ENCODE assay signal across 1 cellular context in the genomic region with DNA sequence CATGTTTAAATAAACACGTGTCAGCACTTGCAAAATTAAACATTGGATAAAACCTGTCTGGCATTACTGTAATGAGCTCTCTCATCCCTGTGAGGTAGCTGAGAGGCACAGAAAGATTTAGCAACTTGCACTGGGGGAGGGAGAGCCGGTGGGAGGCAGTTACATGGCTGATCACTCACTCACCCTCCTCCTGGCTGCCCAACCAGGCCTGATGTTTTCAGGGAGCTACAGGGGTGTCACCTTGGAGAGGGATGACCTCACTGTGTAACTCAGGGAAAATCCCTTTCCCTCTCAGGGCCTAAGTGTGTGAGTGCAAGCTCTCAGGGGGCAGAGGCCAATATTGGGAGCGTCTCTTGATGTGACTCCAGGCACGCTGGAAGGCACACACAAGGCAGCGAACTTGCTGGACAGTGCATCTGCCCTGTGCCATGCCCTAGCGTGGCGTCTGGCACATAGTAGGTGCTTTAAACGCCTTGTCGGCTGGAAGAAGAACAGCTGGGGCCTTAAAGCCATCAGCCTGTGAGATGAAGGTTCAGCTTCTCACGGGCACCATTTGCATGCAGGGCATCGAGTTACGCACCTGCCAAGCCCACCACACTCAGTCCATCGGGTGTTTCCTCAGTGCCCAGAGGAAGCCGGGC.
TF ChIP-seq lines count a peak whose summit lies in the region.

No MANE protein-coding gene starts in this region.

TF ChIP-seq in HepG2, 621 proteins besides CTCF, POLR2A, EP300 and RAD21:
- TF ChIP-seq MAFF (IDR thresholded peaks at IDR 0.05; ENCODE audit: low read depth, low read length) (0 out of 2 replicates have a peak, but pooled peaks have one; percentile 3), SNAPC2 (CRISPR knock-in tag; IDR thresholded peaks at IDR 0.05) (no peak), ZKSCAN1 (IDR thresholded peaks at IDR 0.05; ENCODE audit: low read length) (peak; percentile 89), MAFK (conservative IDR thresholded peaks at IDR 0.05 in 1 of 2, IDR thresholded peaks at IDR 0.05 in 1 of 2; ENCODE audit: low read length in 2 of 2) (peak in 1 of 2 experiments; percentile 35; a peak in 1 of 4 replicates)
- TF ChIP-seq, protein P1, sequence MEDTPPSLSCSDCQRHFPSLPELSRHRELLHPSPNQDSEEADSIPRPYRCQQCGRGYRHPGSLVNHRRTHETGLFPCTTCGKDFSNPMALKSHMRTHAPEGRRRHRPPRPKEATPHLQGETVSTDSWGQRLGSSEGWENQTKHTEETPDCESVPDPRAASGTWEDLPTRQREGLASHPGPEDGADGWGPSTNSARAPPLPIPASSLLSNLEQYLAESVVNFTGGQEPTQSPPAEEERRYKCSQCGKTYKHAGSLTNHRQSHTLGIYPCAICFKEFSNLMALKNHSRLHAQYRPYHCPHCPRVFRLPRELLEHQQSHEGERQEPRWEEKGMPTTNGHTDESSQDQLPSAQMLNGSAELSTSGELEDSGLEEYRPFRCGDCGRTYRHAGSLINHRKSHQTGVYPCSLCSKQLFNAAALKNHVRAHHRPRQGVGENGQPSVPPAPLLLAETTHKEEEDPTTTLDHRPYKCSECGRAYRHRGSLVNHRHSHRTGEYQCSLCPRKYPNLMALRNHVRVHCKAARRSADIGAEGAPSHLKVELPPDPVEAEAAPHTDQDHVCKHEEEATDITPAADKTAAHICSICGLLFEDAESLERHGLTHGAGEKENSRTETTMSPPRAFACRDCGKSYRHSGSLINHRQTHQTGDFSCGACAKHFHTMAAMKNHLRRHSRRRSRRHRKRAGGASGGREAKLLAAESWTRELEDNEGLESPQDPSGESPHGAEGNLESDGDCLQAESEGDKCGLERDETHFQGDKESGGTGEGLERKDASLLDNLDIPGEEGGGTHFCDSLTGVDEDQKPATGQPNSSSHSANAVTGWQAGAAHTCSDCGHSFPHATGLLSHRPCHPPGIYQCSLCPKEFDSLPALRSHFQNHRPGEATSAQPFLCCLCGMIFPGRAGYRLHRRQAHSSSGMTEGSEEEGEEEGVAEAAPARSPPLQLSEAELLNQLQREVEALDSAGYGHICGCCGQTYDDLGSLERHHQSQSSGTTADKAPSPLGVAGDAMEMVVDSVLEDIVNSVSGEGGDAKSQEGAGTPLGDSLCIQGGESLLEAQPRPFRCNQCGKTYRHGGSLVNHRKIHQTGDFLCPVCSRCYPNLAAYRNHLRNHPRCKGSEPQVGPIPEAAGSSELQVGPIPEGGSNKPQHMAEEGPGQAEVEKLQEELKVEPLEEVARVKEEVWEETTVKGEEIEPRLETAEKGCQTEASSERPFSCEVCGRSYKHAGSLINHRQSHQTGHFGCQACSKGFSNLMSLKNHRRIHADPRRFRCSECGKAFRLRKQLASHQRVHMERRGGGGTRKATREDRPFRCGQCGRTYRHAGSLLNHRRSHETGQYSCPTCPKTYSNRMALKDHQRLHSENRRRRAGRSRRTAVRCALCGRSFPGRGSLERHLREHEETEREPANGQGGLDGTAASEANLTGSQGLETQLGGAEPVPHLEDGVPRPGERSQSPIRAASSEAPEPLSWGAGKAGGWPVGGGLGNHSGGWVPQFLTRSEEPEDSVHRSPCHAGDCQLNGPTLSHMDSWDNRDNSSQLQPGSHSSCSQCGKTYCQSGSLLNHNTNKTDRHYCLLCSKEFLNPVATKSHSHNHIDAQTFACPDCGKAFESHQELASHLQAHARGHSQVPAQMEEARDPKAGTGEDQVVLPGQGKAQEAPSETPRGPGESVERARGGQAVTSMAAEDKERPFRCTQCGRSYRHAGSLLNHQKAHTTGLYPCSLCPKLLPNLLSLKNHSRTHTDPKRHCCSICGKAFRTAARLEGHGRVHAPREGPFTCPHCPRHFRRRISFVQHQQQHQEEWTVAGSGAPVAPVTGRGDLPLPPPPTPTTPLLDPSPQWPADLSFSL (CRISPR knock-in tag; IDR thresholded peaks at IDR 0.05), result no peak
